Comparison of ENCODE assay signal across 12 cellular contexts in the genomic region with DNA sequence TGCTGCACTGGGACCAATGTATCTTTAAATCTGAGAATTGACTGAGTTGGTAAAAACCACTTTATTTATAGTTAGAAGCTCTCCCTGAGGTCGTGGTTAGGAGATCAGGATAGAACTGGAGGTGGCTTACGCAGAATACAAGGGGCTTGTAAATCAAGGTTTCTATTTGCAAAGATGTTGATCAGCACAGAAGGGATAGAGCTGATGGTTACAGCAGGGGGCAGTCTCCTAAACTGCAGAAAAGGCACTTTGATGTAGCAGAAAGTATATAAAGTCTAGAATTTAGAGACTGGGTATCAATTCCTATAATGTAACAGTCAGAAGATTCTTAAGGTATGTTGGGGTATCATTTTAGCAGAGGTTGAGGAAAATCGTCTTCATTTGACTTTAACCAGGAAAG. TPM values are rescaled to one million over a fixed set of nuclear protein-coding genes. Genes with fewer than 3 reads are reported as not detected.
DNase-seq lines count a peak whose midpoint lies in the region; ATAC-seq, FAIRE-seq and TF ChIP-seq lines count a peak whose summit lies in the region.
"Had no signal": no experiment of that assay in that cellular context is flagged by ENCODE, and none has a peak within 500 bp of the region (broad histone marks: within the 10 kb centered on the region; RNA-seq: fewer than 3 reads in every experiment).

No MANE protein-coding gene starts in this region.

- H3K79me2 ChIP-seq in OCI-LY7 (ENCODE audit: insufficient read depth, low read depth, low read length), result no peaks in the 10 kb centered on the region

- H3K9me3 ChIP-seq in A549, result no peaks in the 10 kb centered on the region
- H3K9me3 ChIP-seq in CD8-positive, alpha-beta T cell (ENCODE audit: low read length), result no peaks in the 10 kb centered on the region
- no peaks in the 10 kb centered on the region for H3K9me3 ChIP-seq in OCI-LY7 (ENCODE audit: low read length)
- H3K9me3 ChIP-seq in suprapubic skin, result no peaks in the 10 kb centered on the region

- no peaks in the 10 kb centered on the region for H3K36me3 ChIP-seq in CD8-positive, alpha-beta T cell (ENCODE audit: insufficient read depth, low read length)
- H3K36me3 ChIP-seq in OCI-LY7 (ENCODE audit: insufficient read depth, low read length) (no peaks in the 10 kb centered on the region), suprapubic skin (no peaks in the 10 kb centered on the region)

- no peak for TF ChIP-seq RAD21 in A549 (conservative IDR thresholded peaks at IDR 0.05 in 1 of 2, IDR thresholded peaks at IDR 0.05 in 1 of 2)

- no peak overlapping the region for H3K4me3 ChIP-seq in A549
- H3K4me3 ChIP-seq in CD8-positive, alpha-beta T cell (ENCODE audit: low read depth, low read length), result no peak overlapping the region
- no peak overlapping the region for H3K4me3 ChIP-seq in OCI-LY7 (ENCODE audit: low read depth, low read length, poor library complexity, severe bottlenecking)
- H3K4me3 ChIP-seq in epithelial cell of proximal tubule (ENCODE audit: low read depth, low read length), result no peak overlapping the region
- H3K4me3 ChIP-seq in suprapubic skin, result no peak overlapping the region

- H3K36me3 Mint-ChIP-seq in CD8-positive, alpha-beta T cell, result no peaks in the 10 kb centered on the region

- H3K4me3 Mint-ChIP-seq in CD8-positive, alpha-beta T cell, result no peak overlapping the region

- no peaks in the 10 kb centered on the region for H3K27me3 Mint-ChIP-seq in CD8-positive, alpha-beta T cell (ENCODE audit: low read depth)

- TF ChIP-seq POLR2A in A549 (IDR thresholded peaks at IDR 0.05; ENCODE audit: low read length) (no peak), suprapubic skin (IDR thresholded peaks at IDR 0.05) (no peak)

- 38% methylated on average over 3 of the region's 3 CpGs for WGBS in A549 (ENCODE audit: missing lambda C conversion rate)
- 71% methylated on average over 3 of the region's 3 CpGs for WGBS in suprapubic skin

- TF ChIP-seq CTCF in A549 (IDR thresholded peaks at IDR 0.05) (0 out of 3 replicates have a peak, but pooled peaks have one; percentile 10), OCI-LY7 (conservative IDR thresholded peaks at IDR 0.05; ENCODE audit: low read length) (peak; percentile 56), epithelial cell of proximal tubule (conservative IDR thresholded peaks at IDR 0.05; ENCODE audit: low read depth, low read length) (peak; percentile 50), suprapubic skin (IDR thresholded peaks at IDR 0.05) (no peak)
- peak; percentile 21 for TF ChIP-seq CTCF in CD8-positive, alpha-beta T cell (IDR thresholded peaks at IDR 0.05)

- no peak for FAIRE-seq in A549 (lab: Jason Lieb, UNC)

- H3K27me3 ChIP-seq in CD8-positive, alpha-beta T cell (ENCODE audit: insufficient read depth, low read length), result no peaks in the 10 kb centered on the region
- H3K27me3 ChIP-seq in suprapubic skin, result no peaks in the 10 kb centered on the region

- H3K27ac ChIP-seq in A549 (no peak overlapping the region), OCI-LY7 (ENCODE audit: low read depth, low read length, poor library complexity, severe bottlenecking) (no peak overlapping the region), suprapubic skin (no peak overlapping the region)
- H3K27ac ChIP-seq in CD8-positive, alpha-beta T cell (ENCODE audit: low read depth, low read length), result no peak overlapping the region

- H4K20me1 ChIP-seq in OCI-LY7 (ENCODE audit: insufficient read depth, low read length), result no peaks in the 10 kb centered on the region

- TF ChIP-seq EP300 in A549 (IDR thresholded peaks at IDR 0.05), result no peak
- no peak for TF ChIP-seq EP300 in suprapubic skin (IDR thresholded peaks at IDR 0.05)

- intact Hi-C loops in CD8-positive, alpha-beta T cell (cut with DNase I, micrococcal nuclease), result loop anchor here in 1 of 2 experiments (5.0 kb wide), 1 partner anchor 34 kb away; no protein-coding TSS in a partner anchor
- intact Hi-C loops in OCI-LY7 (cut with micrococcal nuclease; ENCODE audit: unreplicated experiment), result no loop called here

- H3K27ac Mint-ChIP-seq in CD8-positive, alpha-beta T cell, result no peak overlapping the region

- POLR2A ChIA-PET in A549 (lab: Yijun Ruan, JAX) (no interaction called here), OCI-LY7 (lab: Charles Lee) (no interaction called here)
- POLR2A ChIA-PET in CD8-positive, alpha-beta T cell (lab: Charles Lee), result interaction anchor here (0.7 kb wide), 1 partner anchor 35 kb away, joined by 3 read pairs; no protein-coding TSS in a partner anchor

- H3K4me2 ChIP-seq in A549 (no peak overlapping the region), OCI-LY7 (ENCODE audit: low read length) (no peak overlapping the region)

- H3K4me1 Mint-ChIP-seq in CD8-positive, alpha-beta T cell (ENCODE audit: low read depth), result peaks cover 50% of the 10 kb centered on the region

- peaks cover 2% of the 10 kb centered on the region for H3K9me3 Mint-ChIP-seq in CD8-positive, alpha-beta T cell

- DNase-seq in A549 (ENCODE audit: low read depth in 1 of 2, low spot score in 1 of 2) (no peak), OCI-LY7 (ENCODE audit: low spot score) (no peak), epithelial cell of proximal tubule (ENCODE audit: low read depth) (no peak), suprapubic skin (ENCODE audit: low spot score in 2 of 2) (no peak), NCI-H2196 (lab: John Stamatoyannopoulos, UW; ENCODE audit: unreplicated experiment) (no peak), GF-D8 (lab: John Stamatoyannopoulos, UW) (no peak)
- DNase-seq in CD8-positive, alpha-beta T cell, result no peak
- DNase-seq: Calu3, hypothalamus, KBM-7, NCI-H510A treated with DMSO at 0.1 percent for 48 hours had no signal

- no peaks in the 10 kb centered on the region for H3K9me2 ChIP-seq in OCI-LY7 (ENCODE audit: insufficient read depth, low read length)

- ATAC-seq in A549, result peak in 1 of 2 experiments; percentile 35; a peak in 1 of 6 replicates
- ATAC-seq in CD8-positive, alpha-beta T cell, result no peak
- ATAC-seq in HG03378 (IDR thresholded peaks at IDR 0.05; ENCODE audit: unreplicated experiment), result no peak

- H3K4me1 ChIP-seq in A549 (peaks cover 11% of the 10 kb centered on the region; the same call in 2 of the 3 replicates), OCI-LY7 (ENCODE audit: insufficient read depth, low read length, poor library complexity, severe bottlenecking) (no peaks in the 10 kb centered on the region), suprapubic skin (no peaks in the 10 kb centered on the region)
- peaks cover 48% of the 10 kb centered on the region for H3K4me1 ChIP-seq in CD8-positive, alpha-beta T cell (ENCODE audit: insufficient read depth, low read length)

- H2AFZ ChIP-seq in OCI-LY7 (ENCODE audit: low read length), result no peak overlapping the region

- BruUV-seq in OCI-LY7 (replicated peaks; lab: Mats Ljungman, UMichigan), result no TSS peak

- CTCF ChIA-PET in A549 (lab: Yijun Ruan, JAX) (interaction anchor here (1.2 to 2.1 kb wide), 2 partner anchors 9 to 11 kb away, joined by 4 to 7 read pairs; no protein-coding TSS in a partner anchor), OCI-LY7 (lab: Charles Lee; ENCODE audit: unreplicated experiment) (no interaction called here)
- CTCF ChIA-PET in CD8-positive, alpha-beta T cell (lab: Charles Lee), result interaction anchor here (0.7 to 7.6 kb wide), 10 partner anchors 9 to 599 kb away, joined by 3 to 45 read pairs (median 3); a partner anchor contains a TSS

TF ChIP-seq in A549, 52 proteins besides CTCF, POLR2A, EP300 and RAD21:
- TF ChIP-seq MAZ (IDR thresholded peaks at IDR 0.05; ENCODE audit: borderline replicate concordance, low read depth, low read length) (no peak), HEYL (CRISPR knock-in tag; IDR thresholded peaks at IDR 0.05) (no peak), GATA3 (IDR thresholded peaks at IDR 0.05; ENCODE audit: borderline replicate concordance) (no peak), JUNB (IDR thresholded peaks at IDR 0.05) (no peak), NR3C1 (IDR thresholded peaks at IDR 0.05) (no peak), RNF2 (IDR thresholded peaks at IDR 0.05; ENCODE audit: borderline replicate concordance, low read depth) (no peak), NFE2L2 (conservative IDR thresholded peaks at IDR 0.05; ENCODE audit: low read length) (no peak), MAFK (IDR thresholded peaks at IDR 0.05; ENCODE audit: partially characterized antibody) (no peak), ZSCAN20 (CRISPR knock-in tag; IDR thresholded peaks at IDR 0.05) (no peak), ZC3H11A (IDR thresholded peaks at IDR 0.05) (no peak), NPAS2 (CRISPR knock-in tag; IDR thresholded peaks at IDR 0.05; ENCODE audit: borderline replicate concordance) (no peak)
- TF ChIP-seq, protein P1, sequence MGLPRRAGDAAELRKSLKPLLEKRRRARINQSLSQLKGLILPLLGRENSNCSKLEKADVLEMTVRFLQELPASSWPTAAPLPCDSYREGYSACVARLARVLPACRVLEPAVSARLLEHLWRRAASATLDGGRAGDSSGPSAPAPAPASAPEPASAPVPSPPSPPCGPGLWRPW (IDR thresholded peaks at IDR 0.05), result no peak
- TF ChIP-seq, protein P2, sequence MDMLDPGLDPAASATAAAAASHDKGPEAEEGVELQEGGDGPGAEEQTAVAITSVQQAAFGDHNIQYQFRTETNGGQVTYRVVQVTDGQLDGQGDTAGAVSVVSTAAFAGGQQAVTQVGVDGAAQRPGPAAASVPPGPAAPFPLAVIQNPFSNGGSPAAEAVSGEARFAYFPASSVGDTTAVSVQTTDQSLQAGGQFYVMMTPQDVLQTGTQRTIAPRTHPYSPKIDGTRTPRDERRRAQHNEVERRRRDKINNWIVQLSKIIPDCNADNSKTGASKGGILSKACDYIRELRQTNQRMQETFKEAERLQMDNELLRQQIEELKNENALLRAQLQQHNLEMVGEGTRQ (IDR thresholded peaks at IDR 0.05), result no peak

RNA-seq across cellular contexts. Expression of a gene that starts 25.2 kb away (rescaled TPM):
- polyA plus RNA-seq in A549 (2011; rRNA removed) (21.6 and 33.6 TPM in 2 replicates), A549 (2017; fragmentation: RNase III; extraction: RNeasy Plus Mini Kit Qiagen cat#74134 plus additional on column Dnase treatment) (14.0 to 16.5 TPM (median 14.6 TPM) in 3 replicates)
- 10.9 and 12.0 TPM in 2 replicates for polyA plus RNA-seq in A549 (2012; cell fraction: cytosol; rRNA removed)
- 12.6 and 13.9 TPM in 2 replicates for polyA plus RNA-seq in A549 (2012; cell fraction: nucleus; rRNA removed)
- 22.5 and 23.0 TPM in 2 replicates for polyA minus RNA-seq in A549 (2011; rRNA and poly(A)+ RNA removed)
- 1 to 10 TPM; 7.0 to 8.3 TPM for total RNA-seq in CD8-positive, alpha-beta T cell
- total RNA-seq in OCI-LY7 (2014; rRNA removed; shearing (Covaris generic)), result 0.13 and 1.6 TPM in 2 replicates
- total RNA-seq in OCI-LY7 (2022) (2.7 and 3.9 TPM in 2 replicates), epithelial cell of proximal tubule (5.5 and 7.2 TPM in 2 replicates), suprapubic skin (10 to 100 TPM; 17.5 to 20.6 (median 18.5) TPM)

Comparison
In these comparisons a context has a peak if more than half of its experiments do, and no peak if none do; other contexts are left out.
1. CTCF ChIP-seq: peak in A549 (single experiment), CD8-positive, alpha-beta T cell (single experiment), OCI-LY7 (single experiment) and epithelial cell of proximal tubule (single experiment); none in suprapubic skin (0 of 2).